ENCODE assay signal across 9 cellular contexts in the genomic region with DNA sequence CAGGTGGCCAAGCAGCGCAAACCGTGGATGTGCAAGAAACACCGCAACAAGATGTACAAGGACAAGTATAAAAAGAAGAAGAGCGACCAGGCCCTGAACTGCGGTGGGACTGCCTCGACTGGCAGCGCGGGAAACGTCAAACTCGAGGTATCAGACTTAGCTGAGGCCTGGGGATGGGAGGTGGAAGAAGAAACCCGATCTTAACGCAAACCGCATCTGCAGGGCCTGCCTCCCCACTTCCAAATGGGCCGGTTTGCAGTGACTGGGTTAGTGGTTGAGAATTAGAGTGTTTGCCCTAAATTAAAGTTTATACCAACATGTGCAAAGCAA. TPM values are rescaled to one million over a fixed set of nuclear protein-coding genes. Genes with fewer than 3 reads are reported as not detected.
DNase-seq lines count a peak whose midpoint lies in the region; ATAC-seq and TF ChIP-seq lines count a peak whose summit lies in the region.
"Had no signal": no experiment of that assay in that cellular context is flagged by ENCODE, and none has a peak within 500 bp of the region (broad histone marks: within the 10 kb centered on the region; RNA-seq: fewer than 3 reads in every experiment).

No MANE protein-coding gene starts in this region.

- H3K27ac ChIP-seq in GM23338 (ENCODE audit: low read depth) = no peak overlapping the region
- H3K27ac ChIP-seq: epithelial cell of prostate had no signal

- H3F3A ChIP-seq in GM23338 (replicated peaks; ENCODE audit: low read depth) = 0 out of 2 replicates have a peak, but pooled peaks cover 3% of the 10 kb centered on the region

- H3K9me3 Mint-ChIP-seq in GM23338 (no peaks in the 10 kb centered on the region), glutamatergic neuron (ENCODE audit: unreplicated experiment) (peaks cover 11% of the 10 kb centered on the region)
- H3K9me3 Mint-ChIP-seq in activated T-cell treated with anti-CD3 and anti-CD28 coated beads, Interleukin-2, amount 50 U/mL, for 24 hours = no peaks in the 10 kb centered on the region

- no peak for TF ChIP-seq CTCF in GM23338 (conservative IDR thresholded peaks at IDR 0.05; ENCODE audit: low read depth in 2 of 2)
- no peak for TF ChIP-seq CTCF in LNCaP clone FGC (IDR thresholded peaks at IDR 0.05; ENCODE audit: control insufficient read depth, extremely low read depth, insufficient read depth)
- no peak for TF ChIP-seq CTCF in glutamatergic neuron (IDR thresholded peaks at IDR 0.05; ENCODE audit: partially characterized antibody, unreplicated experiment)

- H4K20me1 ChIP-seq in GM23338 (replicated peaks; ENCODE audit: insufficient read depth) = peaks cover 6% of the 10 kb centered on the region; the same call in 1 of the 2 replicates

- H2AFZ ChIP-seq in GM23338 = peak overlapping the region; percentile 93

- intact Hi-C loops in sciatic nerve (cut with DNase I) = no loop called here

- H3K4me3 Mint-ChIP-seq in GM23338 (peak overlapping the region; percentile 86), glutamatergic neuron (ENCODE audit: unreplicated experiment) (peak overlapping the region; percentile 91)
- H3K4me3 Mint-ChIP-seq in activated T-cell treated with anti-CD3 and anti-CD28 coated beads, Interleukin-2, amount 50 U/mL, for 24 hours = peak overlapping the region; percentile 92

- peaks cover 24% of the 10 kb centered on the region for H3K4me1 ChIP-seq in GM23338 (ENCODE audit: insufficient read depth)

- H3K4me1 Mint-ChIP-seq in GM23338 (peaks cover 35% of the 10 kb centered on the region), glutamatergic neuron (ENCODE audit: low read depth, unreplicated experiment) (peaks cover 17% of the 10 kb centered on the region)
- peaks cover 60% of the 10 kb centered on the region for H3K4me1 Mint-ChIP-seq in activated T-cell treated with anti-CD3 and anti-CD28 coated beads, Interleukin-2, amount 50 U/mL, for 24 hours (ENCODE audit: low read depth)

- H3K27ac Mint-ChIP-seq in GM23338 (peak overlapping the region; percentile 44; the same call in 1 of the 2 replicates), glutamatergic neuron (ENCODE audit: unreplicated experiment) (peak overlapping the region; percentile 77)
- peak overlapping the region; percentile 95 for H3K27ac Mint-ChIP-seq in activated T-cell treated with anti-CD3 and anti-CD28 coated beads, Interleukin-2, amount 50 U/mL, for 24 hours

- peak overlapping the region; percentile 75 for H3K4me2 ChIP-seq in GM23338

- H3K4me3 ChIP-seq in GM23338 = peak overlapping the region; percentile 79
- peak overlapping the region; percentile 70 for H3K4me3 ChIP-seq in LNCaP clone FGC (ENCODE audit: low read depth, low read length)

- ATAC-seq in GM23338 (peak; percentile 43), sciatic nerve (peak; percentile 27)

- peaks cover 3% of the 10 kb centered on the region for H3K27me3 Mint-ChIP-seq in GM23338 (ENCODE audit: insufficient read depth, low read depth, poor library complexity)
- H3K27me3 Mint-ChIP-seq in activated T-cell treated with anti-CD3 and anti-CD28 coated beads, Interleukin-2, amount 50 U/mL, for 24 hours = peaks cover 6% of the 10 kb centered on the region
- H3K27me3 Mint-ChIP-seq in glutamatergic neuron (ENCODE audit: unreplicated experiment) = no peaks in the 10 kb centered on the region

- no peaks in the 10 kb centered on the region for H3K36me3 Mint-ChIP-seq in GM23338 (ENCODE audit: low read depth)
- peaks cover 45% of the 10 kb centered on the region for H3K36me3 Mint-ChIP-seq in activated T-cell treated with anti-CD3 and anti-CD28 coated beads, Interleukin-2, amount 50 U/mL, for 24 hours (ENCODE audit: low read depth)
- no peaks in the 10 kb centered on the region for H3K36me3 Mint-ChIP-seq in glutamatergic neuron (ENCODE audit: unreplicated experiment)

- H3K9me2 ChIP-seq in GM23338 (ENCODE audit: insufficient read depth) = no peaks in the 10 kb centered on the region

- H3K27me3 ChIP-seq in GM23338 (ENCODE audit: insufficient read depth) = peaks cover 8% of the 10 kb centered on the region; the same call in 1 of the 2 replicates

- H3K36me3 ChIP-seq in GM23338 (ENCODE audit: insufficient read depth) = no peaks in the 10 kb centered on the region

- peaks cover 45% of the 10 kb centered on the region for H3K79me2 ChIP-seq in GM23338 (replicated peaks; ENCODE audit: insufficient read depth)

- DNase-seq in DMS 273 (lab: John Stamatoyannopoulos, UW; ENCODE audit: unreplicated experiment) = peak; percentile 59
- DNase-seq in DMS 273 treated with DMSO at 0.1 percent for 48 hours (lab: John Stamatoyannopoulos, UW) = no peak
- peak; percentile 65 for DNase-seq in GM23338 (ENCODE audit: low spot score)
- DNase-seq in LNCaP clone FGC (ENCODE audit: low read depth) = no peak
- no peak for DNase-seq in activated T-cell treated with anti-CD3 and anti-CD28 coated beads, Interleukin-2, amount 50 U/mL, for 24 hours
- no peak for DNase-seq in glutamatergic neuron
- no peak for DNase-seq in sciatic nerve (ENCODE audit: low spot score)
- no peak for DNase-seq in superior temporal gyrus (ENCODE audit: extremely low spot score)

TF ChIP-seq in GM23338, 12 proteins besides CTCF, POLR2A, EP300 and RAD21:
- TF ChIP-seq STAT1 (IDR thresholded peaks at IDR 0.05; ENCODE audit: unreplicated experiment) (no peak), NANOG (IDR thresholded peaks at IDR 0.05; ENCODE audit: borderline replicate concordance) (no peak), ZNF114 (CRISPR knock-in tag; IDR thresholded peaks at IDR 0.05) (no peak), EZH2 (IDR thresholded peaks at IDR 0.05; ENCODE audit: low read depth, unreplicated experiment) (no peak), CREB1 (CRISPR knock-in tag; IDR thresholded peaks at IDR 0.05; ENCODE audit: low read depth) (no peak), POLR2AphosphoS5 (IDR thresholded peaks at IDR 0.05; ENCODE audit: low read depth) (no peak)

RNA-seq across cellular contexts. Expression of a gene that starts 0.8 kb away (rescaled TPM):
- 6.3 and 7.5 TPM in 2 replicates for total RNA-seq in GM23338 (2014; rRNA removed; shearing (Covaris generic))
- 8.5 and 10.3 TPM in 2 replicates for polyA plus RNA-seq in GM23338 (2016; fragmentation: Nextera tagmentation; extraction: Ambion mirVana)
- total RNA-seq in glutamatergic neuron (ENCODE audit: unreplicated experiment) (4.8 TPM), sciatic nerve (8.5 TPM)

Comparison
In these comparisons a context has a peak if more than half of its experiments do, and no peak if none do; other contexts are left out.
1. DNase-seq: peak in DMS 273 (single experiment) and GM23338 (single experiment); none in DMS 273 treated with DMSO at 0.1 percent for 48 hours (single experiment), LNCaP clone FGC (single experiment), activated T-cell treated with anti-CD3 and anti-CD28 coated beads, Interleukin-2, amount 50 U/mL, for 24 hours (single experiment), glutamatergic neuron (single experiment), sciatic nerve (single experiment) and superior temporal gyrus (single experiment).
2. H3K27ac Mint-ChIP-seq: peak in every context shown above with its lines; median percentile 95 in activated T-cell treated with anti-CD3 and anti-CD28 coated beads, Interleukin-2, amount 50 U/mL, for 24 hours; 77 in glutamatergic neuron; 44 in GM23338.
3. Peak in every context shown above with its lines, with median percentiles within 50 percentile points of each other: H3K4me3 Mint-ChIP-seq.